In genomic region chr16:87584975-87585374, GRCh38 we compare ENCODE assay signal across 1 cellular context.
TF ChIP-seq lines count a peak whose summit lies in the region.

No MANE protein-coding gene starts in this region.

TF ChIP-seq in IMR-90, 13 proteins besides CTCF, POLR2A, EP300 and RAD21:
- TF ChIP-seq NFE2L2 (IDR thresholded peaks at IDR 0.05; ENCODE audit: low read depth, low read length) (no peak), RCOR1 (IDR thresholded peaks at IDR 0.05; ENCODE audit: insufficient replicate concordance, low read length) (no peak), CHD1 (IDR thresholded peaks at IDR 0.05; ENCODE audit: low read depth, low read length) (no peak), MAFK (IDR thresholded peaks at IDR 0.05; ENCODE audit: low read depth, low read length) (no peak), MXI1 (IDR thresholded peaks at IDR 0.05; ENCODE audit: borderline replicate concordance, low read depth, low read length) (no peak), ELK1 (IDR thresholded peaks at IDR 0.05; ENCODE audit: borderline replicate concordance, low read depth, low read length) (no peak), MAZ (IDR thresholded peaks at IDR 0.05; ENCODE audit: borderline replicate concordance, low read depth, low read length) (no peak), RFX5 (IDR thresholded peaks at IDR 0.05; ENCODE audit: low read depth, low read length) (no peak), USF2 (IDR thresholded peaks at IDR 0.05; ENCODE audit: low read depth, low read length) (no peak), FOS (IDR thresholded peaks at IDR 0.05; ENCODE audit: low read depth, low read length) (no peak), BHLHE40 (IDR thresholded peaks at IDR 0.05; ENCODE audit: low read depth, low read length) (no peak), CEBPB (IDR thresholded peaks at IDR 0.05; ENCODE audit: low read depth, low read length) (no peak)
TF ChIP-seq in IMR-90: peak in this region for 0.
